ENCODE assay signal across 8 cellular contexts in the genomic region with DNA sequence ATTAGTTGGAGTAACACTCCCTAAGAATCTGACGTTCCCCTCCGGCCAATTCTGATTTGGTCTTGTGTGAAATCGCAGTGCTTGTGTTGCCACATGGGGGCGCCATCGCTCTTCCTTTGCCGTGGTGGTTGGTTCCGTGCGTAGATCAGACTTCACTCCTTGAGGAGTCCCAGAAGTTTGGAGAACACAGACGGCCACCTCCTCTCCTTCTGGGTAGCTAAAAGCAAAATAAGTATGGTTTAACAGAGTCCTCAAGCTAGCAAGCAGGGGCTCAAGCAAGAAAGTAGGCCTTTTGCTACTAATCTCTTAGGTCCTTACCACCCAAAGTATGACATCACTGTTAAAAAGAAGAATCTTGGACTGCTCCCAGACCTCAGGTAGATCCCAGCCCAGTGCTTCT. TPM values are rescaled to one million over a fixed set of nuclear protein-coding genes. Genes with fewer than 3 reads are reported as not detected.
DNase-seq lines count a peak whose midpoint lies in the region; ATAC-seq and TF ChIP-seq lines count a peak whose summit lies in the region.

No MANE protein-coding gene starts in this region.

- ATAC-seq in mucosa of descending colon, result peak; percentile 88
- ATAC-seq in GM18858 (IDR thresholded peaks at IDR 0.05; ENCODE audit: unreplicated experiment), result no peak

- no peaks in the 10 kb centered on the region for H4K20me1 ChIP-seq in OCI-LY1 (ENCODE audit: insufficient read depth, low read length)

- H3K9me3 ChIP-seq in OCI-LY1 (ENCODE audit: low read length) (no peaks in the 10 kb centered on the region), mucosa of descending colon (no peaks in the 10 kb centered on the region)

- intact Hi-C loops in mucosa of descending colon (cut with DNase I, micrococcal nuclease), result no loop called here

- no peak overlapping the region for H2AFZ ChIP-seq in OCI-LY1 (ENCODE audit: low read length)

- H3K4me2 ChIP-seq in OCI-LY1 (ENCODE audit: low read length), result no peak overlapping the region

- TF ChIP-seq CTCF in OCI-LY1 (IDR thresholded peaks at IDR 0.05; ENCODE audit: low read length) (peak; percentile 97), mucosa of descending colon (IDR thresholded peaks at IDR 0.05) (peak; percentile 60)

- H3K36me3 ChIP-seq in OCI-LY1 (ENCODE audit: insufficient read depth, low read length), result peaks cover 7% of the 10 kb centered on the region; the same call in 1 of the 2 replicates
- no peaks in the 10 kb centered on the region for H3K36me3 ChIP-seq in mucosa of descending colon (ENCODE audit: low read depth)

- H3K79me2 ChIP-seq in OCI-LY1 (ENCODE audit: insufficient read depth, low read length), result no peaks in the 10 kb centered on the region

- H3F3A ChIP-seq in OCI-LY1 (ENCODE audit: insufficient read depth, low read length), result no peaks in the 10 kb centered on the region

- no peak overlapping the region for H3K27ac ChIP-seq in OCI-LY1 (ENCODE audit: low read depth, low read length, poor library complexity, severe bottlenecking)

- H3K4me1 ChIP-seq in OCI-LY1 (ENCODE audit: insufficient read depth, low read length, severe bottlenecking) (peaks cover 15% of the 10 kb centered on the region), mucosa of descending colon (ENCODE audit: low read depth) (no peaks in the 10 kb centered on the region)

- 0 out of 2 replicates have a peak, but pooled peaks cover 4% of the 10 kb centered on the region for H3K27me3 ChIP-seq in OCI-LY1 (ENCODE audit: insufficient read depth, low read length)

- no peaks in the 10 kb centered on the region for H3K9me2 ChIP-seq in OCI-LY1 (ENCODE audit: low read depth, low read length)

- no peak overlapping the region for H3K4me3 ChIP-seq in OCI-LY1 (ENCODE audit: low read depth, low read length, poor library complexity, severe bottlenecking)
- no peak overlapping the region for H3K4me3 ChIP-seq in mucosa of descending colon

- peak; percentile 54 for DNase-seq in GM04504 (ENCODE audit: low read depth)
- DNase-seq in HS-27A (ENCODE audit: low read depth), result peak; percentile 19
- peak; percentile 40 for DNase-seq in activated CD8-positive, alpha-beta memory T cell treated with anti-CD3 and anti-CD28 coated beads, Interleukin-2, amount 50 U/mL, for 1 hour (ENCODE audit: extremely low read depth)
- peak; percentile 91 for DNase-seq in epidermal melanocyte (ENCODE audit: insufficient read length, low spot score)
- DNase-seq in mucosa of descending colon, result peak; percentile 74 to 93 (median 88)
- peak; percentile 55 for DNase-seq in stimulated activated CD8-positive, alpha-beta memory T cell treated with anti-CD3 and anti-CD28 coated beads, Interleukin-4, amount 100 ng/mL, for 24 hours (ENCODE audit: low read depth)

- no peak overlapping the region for H3K9ac ChIP-seq in OCI-LY1 (ENCODE audit: low read length)

RNA-seq across cellular contexts. Expression of a gene that starts 59.5 kb away (rescaled TPM):
- total RNA-seq in mucosa of descending colon, result 10 to 100 TPM; 64.1 to 77.2 (median 72.9) TPM

Comparison
In these comparisons a context has a peak if more than half of its experiments do, and no peak if none do; other contexts are left out.
1. DNase-seq: peak in every context shown above with its lines; median percentile 91 in epidermal melanocyte; 88 in mucosa of descending colon; 55 in stimulated activated CD8-positive, alpha-beta memory T cell treated with anti-CD3 and anti-CD28 coated beads, Interleukin-4, amount 100 ng/mL, for 24 hours; 54 in GM04504; 40 in activated CD8-positive, alpha-beta memory T cell treated with anti-CD3 and anti-CD28 coated beads, Interleukin-2, amount 50 U/mL, for 1 hour; 19 in HS-27A.